ENCODE assay signal across 21 cellular contexts in the genomic region with DNA sequence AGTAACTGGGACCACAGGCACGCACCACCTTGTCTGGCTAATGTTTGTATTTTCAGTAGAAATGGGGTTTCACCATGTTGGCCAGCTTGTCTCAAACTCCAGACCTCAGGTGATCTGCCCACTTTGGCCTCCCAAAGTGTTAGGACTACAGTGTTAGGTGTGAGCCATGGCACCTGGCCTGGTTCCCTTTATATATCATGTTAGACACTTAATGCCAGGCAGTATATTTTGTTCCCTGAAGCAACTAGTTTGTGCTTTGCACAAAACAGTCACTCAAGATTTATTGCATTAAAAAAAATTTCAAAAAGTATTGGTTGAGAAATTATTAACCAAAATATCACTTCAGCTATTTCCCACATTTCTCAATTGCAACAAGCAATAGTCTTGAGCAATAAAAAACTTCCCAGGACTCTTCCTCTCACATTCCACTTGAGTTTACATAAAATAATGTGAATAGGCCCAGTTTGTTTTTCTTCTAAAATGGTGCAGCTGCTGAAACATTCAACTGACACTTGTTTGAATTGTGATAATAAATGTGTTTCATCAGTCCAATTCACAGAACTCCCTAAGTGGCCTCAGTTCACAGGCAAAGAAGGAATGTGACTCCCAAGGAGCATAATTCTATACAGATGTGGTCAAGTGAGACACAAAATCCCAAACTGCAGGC. TPM values are rescaled to one million over a fixed set of nuclear protein-coding genes. Genes with fewer than 3 reads are reported as not detected.
A peak's percentile ranks its signal among the peaks of the same experiment; 100 is the strongest.
DNase-seq lines count a peak whose midpoint lies in the region; ATAC-seq, FAIRE-seq and TF ChIP-seq lines count a peak whose summit lies in the region.
"Had no signal": no experiment of that assay in that cellular context is flagged by ENCODE, and none has a peak within 500 bp of the region (broad histone marks: within the 10 kb centered on the region; RNA-seq: fewer than 3 reads in every experiment).

No MANE protein-coding gene starts in this region.

- TF ChIP-seq CTCF in MCF 10A (IDR thresholded peaks at IDR 0.05; ENCODE audit: unreplicated experiment): no peak
- no peak for TF ChIP-seq CTCF in breast epithelium (IDR thresholded peaks at IDR 0.05)

- no peaks in the 10 kb centered on the region for H3K9me3 Mint-ChIP-seq in MCF 10A (ENCODE audit: unreplicated experiment)
- H3K9me3 Mint-ChIP-seq: activated CD4-positive, alpha-beta T cell treated with anti-CD3 and anti-CD28 coated beads, Interleukin-2, amount 10 ng/mL, durations not matched to agents 7 days and 5 days; naive B cell; stimulated activated naive CD8-positive, alpha-beta T cell treated with anti-CD3 and anti-CD28 coated beads, Interleukin-15, amount 100 ng/mL, for 72 hours had no signal

- no peaks in the 10 kb centered on the region for H3K36me3 Mint-ChIP-seq in MCF 10A (ENCODE audit: insufficient read depth, unreplicated experiment)
- H3K36me3 Mint-ChIP-seq: naive B cell had no signal

- H3K27me3 ChIP-seq in breast epithelium: no peaks in the 10 kb centered on the region
- H3K27me3 ChIP-seq: ascending aorta, right lobe of liver had no signal

- peak; percentile 58 for FAIRE-seq in urothelium cell line (lab: Jason Lieb, UNC)
- FAIRE-seq: kidney had no signal

- intact Hi-C loops in MCF 10A (cut with micrococcal nuclease): no loop called here
- intact Hi-C loops in breast epithelium (cut with DNase I; ENCODE audit: low total_unique reads): no loop called here

- H3K4me1 ChIP-seq in breast epithelium: no peaks in the 10 kb centered on the region
- H3K4me1 ChIP-seq: ascending aorta, right lobe of liver had no signal

- no peaks in the 10 kb centered on the region for H3K27me3 Mint-ChIP-seq in MCF 10A (ENCODE audit: insufficient read depth, unreplicated experiment)
- H3K27me3 Mint-ChIP-seq: stimulated activated naive CD8-positive, alpha-beta T cell treated with anti-CD3 and anti-CD28 coated beads, Interleukin-15, amount 100 ng/mL, for 72 hours had no signal

- BruUV-seq in MCF 10A (replicated peaks; lab: Mats Ljungman, UMichigan): TSS peak; percentile 40

- peak overlapping the region in 1 of 2 donors; percentile 56 for H3K27ac ChIP-seq in breast epithelium
- H3K27ac ChIP-seq: ascending aorta, right lobe of liver had no signal

- H3K4me3 Mint-ChIP-seq in MCF 10A (ENCODE audit: unreplicated experiment): peak overlapping the region; percentile 5
- H3K4me3 Mint-ChIP-seq: activated CD4-positive, alpha-beta T cell treated with anti-CD3 and anti-CD28 coated beads, Interleukin-2, amount 10 ng/mL, durations not matched to agents 7 days and 5 days; naive B cell; stimulated activated naive CD8-positive, alpha-beta T cell treated with anti-CD3 and anti-CD28 coated beads, Interleukin-15, amount 100 ng/mL, for 72 hours had no signal

- POLR2A ChIA-PET in MCF 10A (lab: Yijun Ruan, JAX): interaction anchor here (0.7 to 2.3 kb wide), 7 partner anchors 8 to 300 kb away, joined by 3 to 10 read pairs (median 3); no protein-coding TSS in a partner anchor

- ATAC-seq in GM18519 (IDR thresholded peaks at IDR 0.05; ENCODE audit: low FRiP score, unreplicated experiment) (no peak), GM19395 (IDR thresholded peaks at IDR 0.05; ENCODE audit: unreplicated experiment) (no peak)
- ATAC-seq: stimulated activated naive CD8-positive, alpha-beta T cell treated with anti-CD3 and anti-CD28 coated beads, Interleukin-15, amount 100 ng/mL, for 72 hours had no signal

- peak; percentile 76 for DNase-seq in MCF 10A (ENCODE audit: unreplicated experiment)
- DNase-seq in breast epithelium (ENCODE audit: low spot score in 2 of 2): no peak
- peak; percentile 75 for DNase-seq in brain pericyte (ENCODE audit: low read depth, low spot score)
- peak; percentile 84 for DNase-seq in iris pigment epithelial cell (ENCODE audit: low read depth)
- no peak for DNase-seq in urothelium cell line (ENCODE audit: low spot score)
- DNase-seq in NCI-H1048 (lab: John Stamatoyannopoulos, UW): no peak
- DNase-seq: activated CD4-positive, alpha-beta T cell treated with anti-CD3 and anti-CD28 coated beads, Interleukin-2, amount 10 ng/mL, durations not matched to agents 7 days and 5 days; activated T-cell treated with anti-CD3 and anti-CD28 coated beads, Interleukin-2, amount 50 U/mL, for 48 hours; effector memory CD4-positive, alpha-beta T cell; glutamatergic neuron; kidney; naive B cell; NCI-H2171 treated with DMSO at 0.1 percent for 48 hours; right lobe of liver; SIG-M5; stimulated activated naive CD8-positive, alpha-beta T cell treated with anti-CD3 and anti-CD28 coated beads, Interleukin-15, amount 100 ng/mL, for 72 hours; T-helper 9 cell had no signal

- CTCF ChIA-PET in MCF 10A (lab: Yijun Ruan, JAX): interaction anchor here (0.6 to 0.7 kb wide), 2 partner anchors 276 to 809 kb away, joined by 3 read pairs; no protein-coding TSS in a partner anchor

- no peaks in the 10 kb centered on the region for H3K9me3 ChIP-seq in breast epithelium
- H3K9me3 ChIP-seq: ascending aorta, right lobe of liver had no signal

- TF ChIP-seq POLR2A in breast epithelium (IDR thresholded peaks at IDR 0.05): no peak

- no peak overlapping the region for H3K4me3 ChIP-seq in breast epithelium
- H3K4me3 ChIP-seq: ascending aorta, right lobe of liver had no signal

- H3K36me3 ChIP-seq in breast epithelium: no peaks in the 10 kb centered on the region
- H3K36me3 ChIP-seq: ascending aorta, right lobe of liver had no signal

- H3K27ac Mint-ChIP-seq in MCF 10A (ENCODE audit: low read depth, unreplicated experiment): peak overlapping the region; percentile 71
- H3K27ac Mint-ChIP-seq: activated CD4-positive, alpha-beta T cell treated with anti-CD3 and anti-CD28 coated beads, Interleukin-2, amount 10 ng/mL, durations not matched to agents 7 days and 5 days; naive B cell; stimulated activated naive CD8-positive, alpha-beta T cell treated with anti-CD3 and anti-CD28 coated beads, Interleukin-15, amount 100 ng/mL, for 72 hours had no signal

- H3K4me1 Mint-ChIP-seq in MCF 10A (ENCODE audit: insufficient read depth, unreplicated experiment): peaks cover 45% of the 10 kb centered on the region
- H3K4me1 Mint-ChIP-seq: activated CD4-positive, alpha-beta T cell treated with anti-CD3 and anti-CD28 coated beads, Interleukin-2, amount 10 ng/mL, durations not matched to agents 7 days and 5 days; naive B cell; stimulated activated naive CD8-positive, alpha-beta T cell treated with anti-CD3 and anti-CD28 coated beads, Interleukin-15, amount 100 ng/mL, for 72 hours had no signal

RNA-seq across cellular contexts. Expression of a gene that starts 22.7 kb away (rescaled TPM):
- total RNA-seq in MCF 10A (2022) (35.0 and 49.3 TPM in 2 replicates), breast epithelium (10 to 100 TPM in 2 of 3 donors, under 1 TPM in 1; 0.80 to 31.3 (median 17.7) TPM)
- total RNA-seq: A172; activated CD4-positive, alpha-beta T cell treated with anti-CD3 and anti-CD28 coated beads, Interleukin-2, amount 10 ng/mL, durations not matched to agents 7 days and 5 days had no signal

RNA-seq across cellular contexts. Expression of a gene that starts 38.8 kb away (rescaled TPM):
- total RNA-seq in MCF 10A (2022): not detected in 2 replicates
- total RNA-seq in breast epithelium: not detected
- total RNA-seq: A172; activated CD4-positive, alpha-beta T cell treated with anti-CD3 and anti-CD28 coated beads, Interleukin-2, amount 10 ng/mL, durations not matched to agents 7 days and 5 days; ascending aorta; right lobe of liver had no signal

RNA-seq across cellular contexts. Expression of a gene that starts 55.4 kb away (rescaled TPM):
- total RNA-seq in MCF 10A (2022): not detected in 2 replicates
- total RNA-seq in breast epithelium: 1 to 10 TPM in 2 of 3 donors, not detected in 1; 2.2 to 2.9 TPM
- total RNA-seq: A172; activated CD4-positive, alpha-beta T cell treated with anti-CD3 and anti-CD28 coated beads, Interleukin-2, amount 10 ng/mL, durations not matched to agents 7 days and 5 days; ascending aorta had no signal

Comparison
In these comparisons a context has a peak if more than half of its experiments do, and no peak if none do; other contexts are left out.
1. DNase-seq: peak in MCF 10A (single experiment), brain pericyte (single experiment) and iris pigment epithelial cell (single experiment); none in breast epithelium (0 of 2), urothelium cell line (single experiment) and NCI-H1048 (single experiment).